Comparison of ENCODE assay signal across 24 cellular contexts in the genomic region with DNA sequence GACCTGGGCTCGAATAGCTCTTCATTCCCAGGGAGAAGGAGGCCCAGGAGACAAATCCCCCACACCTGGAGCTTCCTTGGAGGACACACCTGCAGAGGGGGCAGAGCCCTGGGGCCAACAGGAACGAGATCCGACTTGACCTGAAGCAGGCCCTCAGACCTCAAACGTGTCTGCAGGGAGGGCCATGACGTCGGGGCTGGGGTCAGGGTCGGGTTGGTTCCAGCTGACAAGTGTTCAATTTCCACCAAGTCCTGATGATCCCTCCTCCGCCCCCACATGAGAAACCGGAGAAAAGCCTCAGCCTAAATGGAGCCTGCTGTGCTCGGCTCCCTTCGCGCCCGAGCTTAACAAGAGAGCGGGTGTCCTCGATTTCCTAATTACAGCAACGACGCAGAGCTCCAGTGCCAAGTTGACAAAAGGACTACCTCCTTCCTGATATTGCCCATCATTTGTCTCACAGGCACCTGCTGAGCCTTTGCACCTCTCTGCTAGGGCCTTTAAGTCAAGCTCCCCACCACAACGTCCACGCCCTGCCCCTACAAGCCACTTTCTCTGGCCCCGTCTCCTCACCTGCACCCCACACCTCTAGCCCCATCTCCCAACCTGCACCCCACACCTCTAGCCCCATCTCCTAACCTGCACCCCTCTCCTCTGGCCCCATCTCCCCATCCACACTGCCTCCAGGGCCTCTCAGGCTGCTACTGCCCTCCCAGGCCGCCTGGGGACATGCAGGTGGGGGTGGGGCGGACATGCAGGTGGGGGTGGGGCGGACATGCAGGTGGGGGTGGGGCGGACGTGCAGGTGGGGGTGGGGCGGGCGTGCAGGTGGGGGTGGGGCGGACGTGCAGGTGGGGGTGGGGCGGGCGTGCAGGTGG.
DNase-seq lines count a peak whose midpoint lies in the region; ATAC-seq, FAIRE-seq and TF ChIP-seq lines count a peak whose summit lies in the region.
"Had no signal": no experiment of that assay in that cellular context is flagged by ENCODE, and none has a peak within 500 bp of the region (broad histone marks: within the 10 kb centered on the region; RNA-seq: fewer than 3 reads in every experiment).

No MANE protein-coding gene starts in this region.

- H3K4ac ChIP-seq in H1 (replicated peaks; ENCODE audit: insufficient read length, low read depth, low read length): no peak overlapping the region

- CTCF ChIA-PET in H1 (lab: Charles Lee; ENCODE audit: partially characterized antibody): interaction anchor here (0.7 to 1.3 kb wide), 3 partner anchors 28 to 203 kb away, joined by 3 to 4 read pairs (median 3); no protein-coding TSS in a partner anchor

- no peak overlapping the region for H3K14ac ChIP-seq in H1 (ENCODE audit: insufficient read length)

- H2BK12ac ChIP-seq in H1 (ENCODE audit: low read depth, low read length): 0 out of 2 replicates have a peak overlapping the region, but pooled peaks have one; percentile 7

- H3K79me1 ChIP-seq in H1 (ENCODE audit: low read depth, low read length): no peaks in the 10 kb centered on the region

- no peak overlapping the region for H3K4me2 ChIP-seq in H1 (ENCODE audit: insufficient read depth in 1 of 2, low read depth in 2 of 2, low read length in 2 of 2)
- H3K4me2 ChIP-seq: GM23338 had no signal

- no peak overlapping the region for H3K56ac ChIP-seq in H1 (replicated peaks; ENCODE audit: insufficient read length, low read depth, low read length)

- no peak overlapping the region for H2AFZ ChIP-seq in H1 (ENCODE audit: low read length)
- H2AFZ ChIP-seq: GM23338 had no signal

- intact Hi-C loops in left ventricle myocardium superior (cut with micrococcal nuclease): no loop called here

- no peaks in the 10 kb centered on the region for H3K9me3 Mint-ChIP-seq in neural crest cell

- no peak overlapping the region for H3K27ac ChIP-seq in right atrium auricular region
- H3K27ac ChIP-seq in H1 (ENCODE audit: low read depth, low read length): no peak overlapping the region
- H3K27ac ChIP-seq: SJSA1 had no signal

- no peak overlapping the region for H2BK20ac ChIP-seq in H1 (ENCODE audit: low read length)

- H3K27me3 Mint-ChIP-seq in neural crest cell (ENCODE audit: low read depth): no peaks in the 10 kb centered on the region
- H3K27me3 Mint-ChIP-seq: CD4-positive, CD25-positive, alpha-beta regulatory T cell had no signal

- H3K36me3 ChIP-seq in right atrium auricular region: no peaks in the 10 kb centered on the region
- H3K36me3 ChIP-seq in H1 (ENCODE audit: control insufficient read depth in 2 of 4, insufficient read depth in 4 of 4, low read length in 3 of 4): no peaks in the 10 kb centered on the region
- no peaks in the 10 kb centered on the region for H3K36me3 ChIP-seq in MG63
- H3K36me3 ChIP-seq: BE2C, SJSA1 had no signal

- DNase-seq in right atrium auricular region (ENCODE audit: low spot score): peak; percentile 34
- no peak for DNase-seq in left ventricle myocardium superior
- DNase-seq in H1 (ENCODE audit: low read depth in 1 of 2, low spot score in 2 of 2): no peak
- no peak for DNase-seq in neural crest cell (ENCODE audit: low read depth, low spot score)
- DNase-seq in MG63: no peak
- no peak for DNase-seq in foreskin melanocyte
- DNase-seq in HCEC 1CT: no peak
- no peak for DNase-seq in NAMALWA (ENCODE audit: low spot score)
- DNase-seq: 8988T; ACHN; BE2C; CD4-positive, CD25-positive, alpha-beta regulatory T cell; Kasumi-1; MV-4-11; NCI-H1105 treated with DMSO at 0.1 percent for 48 hours; NCI-H146; NCI-H1930; NCI-H446; NCI-H526; Right ventricle myocardium superior; RPMI8226 had no signal

- TF ChIP-seq EP300 in H1 (IDR thresholded peaks at IDR 0.05; ENCODE audit: borderline replicate concordance in 1 of 2, low read depth in 2 of 2, low read length in 2 of 2): no peak

- TF ChIP-seq CTCF in right atrium auricular region (IDR thresholded peaks at IDR 0.05): no peak
- TF ChIP-seq CTCF in H1 (IDR thresholded peaks at IDR 0.05; ENCODE audit: control extremely low read depth in 1 of 3, insufficient read depth in 1 of 3, low read depth in 1 of 3, low read length in 3 of 3): peak in 1 of 3 experiments; percentile 25; a peak in 1 of 4 replicates
- TF ChIP-seq CTCF in neural crest cell (conservative IDR thresholded peaks at IDR 0.05): no peak

- no peak for FAIRE-seq in H1 (lab: Jason Lieb, UNC)
- FAIRE-seq: D721Med had no signal

- no peak overlapping the region; the same call in 1 of the 2 replicates for H4K8ac ChIP-seq in H1 (ENCODE audit: extremely low read depth, insufficient read depth, low read length)

- H2BK5ac ChIP-seq in H1 (ENCODE audit: low read depth, low read length): no peak overlapping the region

- H3K4me3 ChIP-seq in right atrium auricular region (no peak overlapping the region), H1 (ENCODE audit: extremely low read depth in 1 of 4, insufficient read depth in 2 of 4, low read depth in 3 of 4, low read length in 4 of 4) (no peak overlapping the region), MG63 (no peak overlapping the region)
- H3K4me3 ChIP-seq: GM23338, SJSA1 had no signal

- H3K4me1 ChIP-seq in right atrium auricular region: no peaks in the 10 kb centered on the region
- H3K4me1 ChIP-seq in H1 (replicated peaks in 1 of 4; ENCODE audit: control insufficient read depth in 3 of 4, insufficient read depth in 4 of 4, low read length in 3 of 4): peaks cover 0 to 6% (median 2%) of the 10 kb centered on the region in 4 experiments; a peak in 1 of 7 replicates
- H3K4me1 ChIP-seq: BE2C, SJSA1 had no signal

- TF ChIP-seq RAD21 in H1 (IDR thresholded peaks at IDR 0.05 in 1 of 2, conservative IDR thresholded peaks at IDR 0.05 in 1 of 2; ENCODE audit: low read depth in 2 of 2, low read length in 2 of 2): peak; percentile 10 to 36; a peak in 1 of 4 replicates

- H2AK5ac ChIP-seq in H1 (ENCODE audit: low read depth, low read length): no peak overlapping the region

- H3K9me3 ChIP-seq in right atrium auricular region: no peaks in the 10 kb centered on the region
- no peaks in the 10 kb centered on the region for H3K9me3 ChIP-seq in H1 (ENCODE audit: insufficient read depth in 2 of 2, low read depth in 1 of 2, low read length in 1 of 2)
- H3K9me3 ChIP-seq in MG63: no peaks in the 10 kb centered on the region
- H3K9me3 ChIP-seq: BE2C had no signal

- no peak overlapping the region for H3K4me3 Mint-ChIP-seq in neural crest cell
- H3K4me3 Mint-ChIP-seq: CD4-positive, CD25-positive, alpha-beta regulatory T cell; GM23338 had no signal

- no peaks in the 10 kb centered on the region for H3K27me3 ChIP-seq in right atrium auricular region
- no peaks in the 10 kb centered on the region for H3K27me3 ChIP-seq in H1 (replicated peaks in 1 of 4; ENCODE audit: control insufficient read depth in 3 of 4, extremely low read depth in 1 of 4, insufficient read depth in 3 of 4, low read length in 3 of 4)
- no peaks in the 10 kb centered on the region for H3K27me3 ChIP-seq in MG63
- H3K27me3 ChIP-seq: BE2C, SJSA1 had no signal

- no peak overlapping the region for H2BK15ac ChIP-seq in H1 (ENCODE audit: low read length)

- H3K4me1 Mint-ChIP-seq in neural crest cell: no peaks in the 10 kb centered on the region
- H3K4me1 Mint-ChIP-seq: CD4-positive, CD25-positive, alpha-beta regulatory T cell; GM23338 had no signal

- H3K9ac ChIP-seq in H1 (replicated peaks in 1 of 4; ENCODE audit: extremely low read depth in 1 of 4, low read depth in 3 of 4, low read length in 3 of 4): no peak overlapping the region

- no peaks in the 10 kb centered on the region for H3K79me2 ChIP-seq in H1 (ENCODE audit: control insufficient read depth in 1 of 2, insufficient read depth in 2 of 2, low read length in 2 of 2)

- H3K36me3 Mint-ChIP-seq in neural crest cell (ENCODE audit: low read depth): no peaks in the 10 kb centered on the region
- H3K36me3 Mint-ChIP-seq: CD4-positive, CD25-positive, alpha-beta regulatory T cell had no signal

- POLR2A ChIA-PET in H1 (lab: Charles Lee; ENCODE audit: partially characterized antibody): no interaction called here

- ATAC-seq in left ventricle myocardium superior: no peak
- ATAC-seq: GM23338 had no signal

- WGBS in H1 (ENCODE audit: extremely low coverage in 1 of 2, insufficient coverage in 1 of 2, insufficient read length in 1 of 2, insufficient replicate concordance in 2 of 2, low coverage in 1 of 2, low lambda C conversion rate in 2 of 2, missing lambda C conversion rate in 1 of 2), 2 experiments: 95% methylated on average over 20 of the region's 31 CpGs; no CpG with 5 or more reads in 1 of the 2 experiments

- no peak overlapping the region for H2BK120ac ChIP-seq in H1 (replicated peaks; ENCODE audit: low read depth, low read length)

- peaks cover 2% of the 10 kb centered on the region; the same call in 1 of the 2 replicates for H3K23me2 ChIP-seq in H1 (ENCODE audit: low read depth, low read length)

- H3K18ac ChIP-seq in H1 (ENCODE audit: extremely low read depth, low read length): no peak overlapping the region

- H4K5ac ChIP-seq in H1 (ENCODE audit: insufficient read length, low read depth, low read length): no peak overlapping the region

- H3K27ac Mint-ChIP-seq in neural crest cell (ENCODE audit: unreplicated experiment): peak overlapping the region; percentile 62
- H3K27ac Mint-ChIP-seq: CD4-positive, CD25-positive, alpha-beta regulatory T cell; GM23338 had no signal

- no peak for TF ChIP-seq POLR2A in H1 (IDR thresholded peaks at IDR 0.05; ENCODE audit: control extremely low read depth in 1 of 2, low read depth in 2 of 2, low read length in 2 of 2)

- no peak overlapping the region for H4K91ac ChIP-seq in H1 (replicated peaks; ENCODE audit: insufficient read length, low read length)

- H3K23ac ChIP-seq in H1 (ENCODE audit: insufficient read length): no peak overlapping the region

- no peaks in the 10 kb centered on the region for H4K20me1 ChIP-seq in H1 (replicated peaks in 1 of 2; ENCODE audit: control insufficient read depth in 1 of 2, insufficient read depth in 2 of 2, low read length in 2 of 2)

TF ChIP-seq in H1, 55 proteins besides CTCF, POLR2A, EP300 and RAD21 (continues in another document):
- no peak for TF ChIP-seq TAF1 (IDR thresholded peaks at IDR 0.05; ENCODE audit: low read depth, low read length)
- no peak for TF ChIP-seq CEBPB (IDR thresholded peaks at IDR 0.05; ENCODE audit: low read depth, low read length)
- TF ChIP-seq SIN3A (conservative IDR thresholded peaks at IDR 0.05 in 1 of 2, IDR thresholded peaks at IDR 0.05 in 1 of 2; ENCODE audit: low read depth in 1 of 2, low read length in 2 of 2): no peak
- TF ChIP-seq E2F6 (IDR thresholded peaks at IDR 0.05): no peak
- TF ChIP-seq SP2 (IDR thresholded peaks at IDR 0.05; ENCODE audit: low read length): no peak
- TF ChIP-seq CREB1 (IDR thresholded peaks at IDR 0.05): no peak
- no peak for TF ChIP-seq JUN (IDR thresholded peaks at IDR 0.05; ENCODE audit: low read depth, low read length)
- TF ChIP-seq SUZ12 (IDR thresholded peaks at IDR 0.05; ENCODE audit: low read length): no peak
- no peak for TF ChIP-seq BCL11A (IDR thresholded peaks at IDR 0.05; ENCODE audit: low read depth in 2 of 2, low read length in 2 of 2)
